In genomic region chr7:149827089-149827981, GRCh38 we compare ENCODE assay signal across 27 cellular contexts. TPM values are rescaled to one million over a fixed set of nuclear protein-coding genes. Genes with fewer than 3 reads are reported as not detected.
A peak's percentile ranks its signal among the peaks of the same experiment; 100 is the strongest.
DNase-seq lines count a peak whose midpoint lies in the region; ATAC-seq, FAIRE-seq and TF ChIP-seq lines count a peak whose summit lies in the region.
"Had no signal": no experiment of that assay in that cellular context is flagged by ENCODE, and none has a peak within 500 bp of the region (broad histone marks: within the 10 kb centered on the region; RNA-seq: fewer than 3 reads in every experiment).

No MANE protein-coding gene starts in this region.

- H2AFZ ChIP-seq in K562 (ENCODE audit: low read depth, low read length) (no peak overlapping the region), MM.1S (ENCODE audit: low read length) (no peak overlapping the region)
- H2AFZ ChIP-seq: parathyroid adenoma had no signal

- H3K9ac ChIP-seq in K562 (ENCODE audit: insufficient read depth in 1 of 2, low read depth in 2 of 2, low read length in 2 of 2) (peak overlapping the region in 1 of 2 experiments; percentile 83; a peak in 2 of 4 replicates), MM.1S (ENCODE audit: low read length) (no peak overlapping the region)
- H3K9ac ChIP-seq: parathyroid adenoma had no signal

- CTCF ChIA-PET in K562 (lab: Yijun Ruan, JAX; ENCODE audit: low intra/inter-chr PET ratio) = no interaction called here

- H3K27ac ChIP-seq in K562 (ENCODE audit: extremely low read depth, low read depth, low read length) (no peak overlapping the region), tibial nerve (no peak overlapping the region), MM.1S (ENCODE audit: low read length) (no peak overlapping the region)
- H3K27ac ChIP-seq: parathyroid adenoma, right lobe of liver, tibial artery had no signal

- ATAC-seq in K562 = peak; percentile 49
- ATAC-seq in stimulated activated effector memory CD8-positive, alpha-beta T cell treated with anti-CD3 and anti-CD28 coated beads, Interleukin-12 subunit alpha, Interleukin-12 subunit beta, amount 100 ng/mL, for 72 hours = peak; percentile 19
- ATAC-seq: left lobe of liver, right lobe of liver had no signal

- H3K36me3 Mint-ChIP-seq in stimulated activated effector memory CD8-positive, alpha-beta T cell treated with anti-CD3 and anti-CD28 coated beads, Interleukin-12 subunit alpha, Interleukin-12 subunit beta, amount 100 ng/mL, for 72 hours = no peaks in the 10 kb centered on the region
- H3K36me3 Mint-ChIP-seq: CD8-positive, alpha-beta memory T cell; natural killer cell treated with Interleukin-12 subunit alpha and Interleukin-12 subunit beta and Interleukin-15 and Interleukin-18, amount 100 ng/mL, for 72 hours had no signal

- H3K4me1 Mint-ChIP-seq in stimulated activated effector memory CD8-positive, alpha-beta T cell treated with anti-CD3 and anti-CD28 coated beads, Interleukin-12 subunit alpha, Interleukin-12 subunit beta, amount 100 ng/mL, for 72 hours = peaks cover 10% of the 10 kb centered on the region
- H3K4me1 Mint-ChIP-seq: CD8-positive, alpha-beta memory T cell had no signal

- peaks cover 35% of the 10 kb centered on the region for H4K20me1 ChIP-seq in K562 (replicated peaks; ENCODE audit: control insufficient read depth, insufficient read depth, low read length)
- H4K20me1 ChIP-seq in MM.1S (ENCODE audit: insufficient read depth, low read length) = no peaks in the 10 kb centered on the region; the same call in 1 of the 2 replicates

- H3K27me3 ChIP-seq in K562 (ENCODE audit: control insufficient read depth in 2 of 2, insufficient read depth in 2 of 2, low read length in 2 of 2) = peaks cover 16 to 53% of the 10 kb centered on the region in 2 experiments; a peak in 4 of 5 replicates
- no peaks in the 10 kb centered on the region for H3K27me3 ChIP-seq in tibial nerve
- H3K27me3 ChIP-seq in MM.1S (replicated peaks; ENCODE audit: insufficient read depth, low read length) = peaks cover 82% of the 10 kb centered on the region
- H3K27me3 ChIP-seq: right lobe of liver had no signal

- no peaks in the 10 kb centered on the region for H3K9me3 Mint-ChIP-seq in stimulated activated effector memory CD8-positive, alpha-beta T cell treated with anti-CD3 and anti-CD28 coated beads, Interleukin-12 subunit alpha, Interleukin-12 subunit beta, amount 100 ng/mL, for 72 hours
- H3K9me3 Mint-ChIP-seq: activated T-helper 2 cell treated with anti-CD3 and anti-CD28 coated beads, Interferon-gamma antibody, Interleukin-2, Interleukin-4, amounts not matched to agents 10 μg/mL and 5 μg/mL and 100 μg/mL, durations not matched to agents 14 hours and 24 hours and 36 hours; CD8-positive, alpha-beta memory T cell; natural killer cell treated with Interleukin-12 subunit alpha and Interleukin-12 subunit beta and Interleukin-15 and Interleukin-18, amount 100 ng/mL, for 72 hours; stimulated activated naive CD8-positive, alpha-beta T cell treated with anti-CD3 and anti-CD28 coated beads, Interleukin-15, Interleukin-2, amounts not matched to agents 100 ng/mL and 50 ng/mL, for 24 hours had no signal

- H3K9me3 ChIP-seq in K562 (replicated peaks; ENCODE audit: control insufficient read depth, insufficient read depth, low read depth, low read length) (no peaks in the 10 kb centered on the region), tibial nerve (no peaks in the 10 kb centered on the region), MM.1S (replicated peaks; ENCODE audit: insufficient read depth, low read length) (no peaks in the 10 kb centered on the region)
- H3K9me3 ChIP-seq: HAP-1, right lobe of liver, tibial artery had no signal

- peak; percentile 87 for FAIRE-seq in K562 (lab: Jason Lieb, UNC)

- POLR2A ChIA-PET in K562 (lab: Yijun Ruan, JAX) = interaction anchor here (1.0 to 1.3 kb wide), 4 partner anchors 11 to 58 kb away, joined by 3 to 5 read pairs (median 4); partner anchors contain the start of gene ZNF862

- H3K36me3 ChIP-seq in K562 (ENCODE audit: control insufficient read depth, insufficient read depth, low read length) = no peaks in the 10 kb centered on the region
- H3K36me3 ChIP-seq in tibial nerve = no peaks in the 10 kb centered on the region
- no peaks in the 10 kb centered on the region for H3K36me3 ChIP-seq in MM.1S (replicated peaks; ENCODE audit: insufficient read depth, low read length)
- H3K36me3 ChIP-seq: HAP-1, right lobe of liver, tibial artery had no signal

- peak overlapping the region; percentile 12; the same call in 1 of the 2 replicates for H3K4me2 ChIP-seq in K562 (ENCODE audit: insufficient read depth, low read length)
- no peak overlapping the region for H3K4me2 ChIP-seq in MM.1S (ENCODE audit: low read depth, low read length)

- H3K79me2 ChIP-seq in K562 (ENCODE audit: control insufficient read depth, insufficient read depth, low read length) (no peaks in the 10 kb centered on the region), MM.1S (ENCODE audit: low read length) (no peaks in the 10 kb centered on the region)
- H3K79me2 ChIP-seq: parathyroid adenoma had no signal

- H3K27ac Mint-ChIP-seq in stimulated activated effector memory CD8-positive, alpha-beta T cell treated with anti-CD3 and anti-CD28 coated beads, Interleukin-12 subunit alpha, Interleukin-12 subunit beta, amount 100 ng/mL, for 72 hours = no peak overlapping the region
- H3K27ac Mint-ChIP-seq: activated T-helper 2 cell treated with anti-CD3 and anti-CD28 coated beads, Interferon-gamma antibody, Interleukin-2, Interleukin-4, amounts not matched to agents 10 μg/mL and 5 μg/mL and 100 μg/mL, durations not matched to agents 14 hours and 24 hours and 36 hours; CD8-positive, alpha-beta memory T cell; natural killer cell treated with Interleukin-12 subunit alpha and Interleukin-12 subunit beta and Interleukin-15 and Interleukin-18, amount 100 ng/mL, for 72 hours; stimulated activated naive CD8-positive, alpha-beta T cell treated with anti-CD3 and anti-CD28 coated beads, Interleukin-15, Interleukin-2, amounts not matched to agents 100 ng/mL and 50 ng/mL, for 24 hours had no signal

- TF ChIP-seq RAD21 in K562 (CRISPR knock-in tag; conservative IDR thresholded peaks at IDR 0.05 in 1 of 2, IDR thresholded peaks at IDR 0.05 in 1 of 2) = no peak

- H3K9me2 ChIP-seq in MM.1S (replicated peaks; ENCODE audit: insufficient read depth, low read length) = no peaks in the 10 kb centered on the region

- TF ChIP-seq POLR2A in K562 (conservative IDR thresholded peaks at IDR 0.05) = no peak
- no peak for TF ChIP-seq POLR2A in tibial nerve (IDR thresholded peaks at IDR 0.05)

- intact Hi-C loops in K562 (cut with micrococcal nuclease) = no loop called here

- in situ Hi-C loops in GM13977 (cut with MboI; ENCODE audit: low pct_unique_long_range_greater_than_20kb, low sequenced_read_pairs, unreplicated experiment) (no loop called here), K562 (cut with MboI) (no loop called here)

- WGBS in K562 (ENCODE audit: insufficient coverage, low coverage, missing lambda C conversion rate) = 12% methylated on average over 23 of the region's 23 CpGs
- 75 to 77% methylated on average over 21 to 23 of the region's 23 CpGs for WGBS in tibial nerve, 2 donors

- TF ChIP-seq EP300 in K562 (IDR thresholded peaks at IDR 0.05; ENCODE audit: low read length) (no peak), tibial nerve (IDR thresholded peaks at IDR 0.05) (no peak)

- no TSS peak for BruUV-seq in K562 (replicated peaks; lab: Mats Ljungman, UMichigan)

- no peak overlapping the region for H3K4me3 Mint-ChIP-seq in stimulated activated effector memory CD8-positive, alpha-beta T cell treated with anti-CD3 and anti-CD28 coated beads, Interleukin-12 subunit alpha, Interleukin-12 subunit beta, amount 100 ng/mL, for 72 hours
- H3K4me3 Mint-ChIP-seq: natural killer cell treated with Interleukin-12 subunit alpha and Interleukin-12 subunit beta and Interleukin-15 and Interleukin-18, amount 100 ng/mL, for 72 hours; stimulated activated naive CD8-positive, alpha-beta T cell treated with anti-CD3 and anti-CD28 coated beads, Interleukin-15, Interleukin-2, amounts not matched to agents 100 ng/mL and 50 ng/mL, for 24 hours had no signal

- H3K4me1 ChIP-seq in K562 (replicated peaks in 1 of 2; ENCODE audit: control insufficient read depth in 2 of 2, insufficient read depth in 2 of 2, low read length in 2 of 2) (peaks cover 14 to 57% of the 10 kb centered on the region in 2 experiments), tibial nerve (no peaks in the 10 kb centered on the region), MM.1S (ENCODE audit: low read length) (no peaks in the 10 kb centered on the region)
- H3K4me1 ChIP-seq: HAP-1, parathyroid adenoma, right lobe of liver, tibial artery had no signal

- H3K4me3 ChIP-seq in K562 (no peak overlapping the region), tibial nerve (no peak overlapping the region), MM.1S (ENCODE audit: low read length) (no peak overlapping the region)
- H3K4me3 ChIP-seq: HAP-1, right lobe of liver, tibial artery had no signal

- no peaks in the 10 kb centered on the region for H3F3A ChIP-seq in MM.1S (ENCODE audit: insufficient read depth, low read length)

- TF ChIP-seq CTCF in GM13977 (IDR thresholded peaks at IDR 0.05; ENCODE audit: extremely low read depth, insufficient read depth, missing control alignments) (no peak), K562 (IDR thresholded peaks at IDR 0.05 in 2 of 3, conservative IDR thresholded peaks at IDR 0.05 in 1 of 3; ENCODE audit: insufficient read depth in 2 of 3, low read depth in 1 of 3, low read length in 3 of 3) (0 out of 6 replicates have a peak, but pooled peaks of 1 of the 3 experiments have one; percentile 7), tibial nerve (IDR thresholded peaks at IDR 0.05) (no peak), MM.1S (IDR thresholded peaks at IDR 0.05; ENCODE audit: low read length) (no peak)

- DNase-seq in NCI-H1436 (lab: John Stamatoyannopoulos, UW) = peak; percentile 42
- DNase-seq in NCI-H1436 treated with DMSO at 0.1 percent for 48 hours (lab: John Stamatoyannopoulos, UW) = no peak
- DNase-seq in GM13977 (ENCODE audit: low spot score) = peak; percentile 31
- DNase-seq in K562 (ENCODE audit: extremely low read depth in 1 of 4, low spot score in 3 of 4) = peak; percentile 73 to 79 (median 74)
- no peak for DNase-seq in stimulated activated effector memory CD8-positive, alpha-beta T cell treated with anti-CD3 and anti-CD28 coated beads, Interleukin-12 subunit alpha, Interleukin-12 subunit beta, amount 100 ng/mL, for 72 hours (ENCODE audit: low spot score in 2 of 2)
- no peak for DNase-seq in activated gamma-delta T cell treated with Interleukin-2 at 50 U/mL for 16 hours
- DNase-seq in tibial nerve (ENCODE audit: low spot score in 2 of 2) = no peak
- DNase-seq in MM.1S = no peak
- DNase-seq: activated CD4-positive, alpha-beta T cell treated with anti-CD3 and anti-CD28 coated beads, Interleukin-2, amount 50 U/mL, for 4 hours; activated CD4-positive, CD25-positive, alpha-beta regulatory T cell; activated CD8-positive, alpha-beta memory T cell treated with anti-CD3 and anti-CD28 coated beads, Interleukin-2, amount 50 U/mL, for 48 hours; CD8-positive, alpha-beta memory T cell; cerebellar nuclear complex; DND-41; effector CD8-positive, alpha-beta T cell; midbrain; MV-4-11; NCI-H187 treated with DMSO at 0.1 percent for 48 hours; SHP77 treated with DMSO at 0.1 percent for 48 hours had no signal

- H3K9me1 ChIP-seq in K562 (ENCODE audit: control insufficient read depth, insufficient read depth, low read length) = peaks cover 5% of the 10 kb centered on the region

RNA-seq across cellular contexts. Expression of gene ZNF862, which starts 10.8 kb away (rescaled TPM):
- total RNA-seq in K562 (2011; cell fraction: chromatin; rRNA removed; ENCODE audit: low replicate concordance) = 9.2 and 11.5 TPM in 2 replicates
- 5.3 and 7.7 TPM in 2 replicates for total RNA-seq in K562 (2011; cell fraction: nucleolus; rRNA removed)
- 6.3 and 11.7 TPM in 2 replicates for total RNA-seq in K562 (2011; cell fraction: nucleoplasm; rRNA removed)
- total RNA-seq in K562 (2014; rRNA removed) (1.8 and 3.1 TPM in 2 replicates), K562 (2014; rRNA removed; fragmentation: Illumina TruSeq; extraction: Trizol) (2.2 and 2.5 TPM in 2 replicates), K562 (2015; rRNA removed; fragmentation: Illumina TruSeq; extraction: Trizol) (3.4 and 3.9 TPM in 2 replicates), K562 (2021) (1.8 and 3.2 TPM in 2 replicates), tibial nerve (10 to 100 TPM; 17.2 to 42.0 (median 29.4) TPM)
- polyA plus RNA-seq in K562 (2011; rRNA removed) (3.6 and 9.5 TPM in 2 replicates), K562 (2014; fragmentation: Illumina TruSeq; extraction: Trizol) (1.8 TPM in 2 replicates), K562 (2014; fragmentation: Nextera tagmentation; extraction: Ambion mirVana) (1 to 10 TPM; 1.1 to 1.5 TPM), K562 (2014; rRNA removed) (2.4 and 2.6 TPM in 2 replicates)
- 1.7 and 5.3 TPM in 2 replicates for polyA plus RNA-seq in K562 (2011; cell fraction: cytosol; rRNA removed)
- polyA plus RNA-seq in K562 (2011; cell fraction: nucleus; rRNA removed) = 21.4 and 31.5 TPM in 2 replicates
- polyA plus RNA-seq in K562 (2012) = 1.7 and 8.3 TPM in 2 replicates
- polyA minus RNA-seq in K562 (2011; rRNA and poly(A)+ RNA removed) = 1.8 and 7.0 TPM in 2 replicates
- 2.5 and 2.8 TPM in 2 replicates for polyA minus RNA-seq in K562 (2011; cell fraction: cytosol; rRNA and poly(A)+ RNA removed)
- polyA minus RNA-seq in K562 (2011; cell fraction: nucleus; rRNA and poly(A)+ RNA removed) = 8.2 and 30.1 TPM in 2 replicates

RNA-seq across cellular contexts. Expression of gene ATP6V0E2, which starts 46.4 kb away (rescaled TPM):
- 4.1 and 8.3 TPM in 2 replicates for total RNA-seq in K562 (2011; cell fraction: chromatin; rRNA removed; ENCODE audit: low replicate concordance)
- total RNA-seq in K562 (2011; cell fraction: nucleolus; rRNA removed) = 11.3 and 12.5 TPM in 2 replicates
- total RNA-seq in K562 (2011; cell fraction: nucleoplasm; rRNA removed) = 10.7 and 14.9 TPM in 2 replicates
- total RNA-seq in K562 (2014; rRNA removed) (15.2 and 20.7 TPM in 2 replicates), K562 (2014; rRNA removed; fragmentation: Illumina TruSeq; extraction: Trizol) (4.0 and 4.7 TPM in 2 replicates), K562 (2015; rRNA removed; fragmentation: Illumina TruSeq; extraction: Trizol) (11.8 and 13.3 TPM in 2 replicates), K562 (2021) (17.8 and 18.5 TPM in 2 replicates), tibial nerve (10 to 100 TPM; 28.7 to 49.5 (median 38.1) TPM)
- polyA plus RNA-seq in K562 (2011; rRNA removed) (7.1 and 16.0 TPM in 2 replicates), K562 (2014; fragmentation: Illumina TruSeq; extraction: Trizol) (12.8 and 17.0 TPM in 2 replicates), K562 (2014; fragmentation: Nextera tagmentation; extraction: Ambion mirVana) (under 1 TPM; 0.55 to 0.63 TPM), K562 (2014; rRNA removed) (10.9 and 14.4 TPM in 2 replicates)
- 33.4 and 58.2 TPM in 2 replicates for polyA plus RNA-seq in K562 (2011; cell fraction: cytosol; rRNA removed)
- 12.9 and 16.7 TPM in 2 replicates for polyA plus RNA-seq in K562 (2011; cell fraction: nucleus; rRNA removed)
- 19.5 and 22.0 TPM in 2 replicates for polyA plus RNA-seq in K562 (2012)
- polyA minus RNA-seq in K562 (2011; rRNA and poly(A)+ RNA removed) = 4.0 and 5.8 TPM in 2 replicates
- polyA minus RNA-seq in K562 (2011; cell fraction: cytosol; rRNA and poly(A)+ RNA removed) = 11.0 and 19.7 TPM in 2 replicates
- polyA minus RNA-seq in K562 (2011; cell fraction: nucleus; rRNA and poly(A)+ RNA removed) = 2.6 and 8.4 TPM in 2 replicates

RNA-seq across cellular contexts. Expression of gene ZNF467, which starts 53.9 kb away (rescaled TPM):
- total RNA-seq in K562 (2011; cell fraction: chromatin; rRNA removed; ENCODE audit: low replicate concordance) = 3.6 and 10.3 TPM in 2 replicates
- 7.6 and 11.7 TPM in 2 replicates for total RNA-seq in K562 (2011; cell fraction: nucleolus; rRNA removed)
- total RNA-seq in K562 (2011; cell fraction: nucleoplasm; rRNA removed) = 5.1 and 5.6 TPM in 2 replicates
- 2.8 and 4.6 TPM in 2 replicates for total RNA-seq in K562 (2014; rRNA removed)
- 0.80 and 1.3 TPM in 2 replicates for total RNA-seq in K562 (2014; rRNA removed; fragmentation: Illumina TruSeq; extraction: Trizol)
- total RNA-seq in K562 (2015; rRNA removed; fragmentation: Illumina TruSeq; extraction: Trizol) = 1.6 and 2.0 TPM in 2 replicates
- 14.2 and 16.2 TPM in 2 replicates for total RNA-seq in K562 (2021)
- 2.4 and 3.9 TPM in 2 replicates for polyA plus RNA-seq in K562 (2011; rRNA removed)
- polyA plus RNA-seq in K562 (2011; cell fraction: cytosol; rRNA removed) = 3.2 and 8.5 TPM in 2 replicates
- polyA plus RNA-seq in K562 (2011; cell fraction: nucleus; rRNA removed) = 17.0 and 31.8 TPM in 2 replicates
- 15.3 and 17.0 TPM in 2 replicates for polyA plus RNA-seq in K562 (2012)
- polyA plus RNA-seq in K562 (2014; fragmentation: Illumina TruSeq; extraction: Trizol) = 1.7 and 3.2 TPM in 2 replicates
- under 1 TPM; 0.32 to 0.42 TPM for polyA plus RNA-seq in K562 (2014; fragmentation: Nextera tagmentation; extraction: Ambion mirVana)
- 6.6 and 8.3 TPM in 2 replicates for polyA plus RNA-seq in K562 (2014; rRNA removed)
- 0.60 and 1.1 TPM in 2 replicates for polyA minus RNA-seq in K562 (2011; rRNA and poly(A)+ RNA removed)
- 7.6 and 15.2 TPM in 2 replicates for polyA minus RNA-seq in K562 (2011; cell fraction: cytosol; rRNA and poly(A)+ RNA removed)
- 3.4 and 4.0 TPM in 2 replicates for polyA minus RNA-seq in K562 (2011; cell fraction: nucleus; rRNA and poly(A)+ RNA removed)
- 10 to 100 TPM in 1 of 4 donors, 1 to 10 TPM in 3; 3.3 to 15.9 (median 5.5) TPM for total RNA-seq in tibial nerve
- total RNA-seq: activated T-helper 2 cell treated with anti-CD3 and anti-CD28 coated beads, Interferon-gamma antibody, Interleukin-2, Interleukin-4, amounts not matched to agents 10 μg/mL and 5 μg/mL and 100 μg/mL, durations not matched to agents 14 hours and 24 hours and 36 hours had no signal

Comparison
In these comparisons a context has a peak if more than half of its experiments do, and no peak if none do; other contexts are left out.
1. DNase-seq: peak in NCI-H1436 (single experiment), GM13977 (single experiment) and K562 (4 of 4); none in NCI-H1436 treated with DMSO at 0.1 percent for 48 hours (single experiment), stimulated activated effector memory CD8-positive, alpha-beta T cell treated with anti-CD3 and anti-CD28 coated beads, Interleukin-12 subunit alpha, Interleukin-12 subunit beta, amount 100 ng/mL, for 72 hours (0 of 2), activated gamma-delta T cell treated with Interleukin-2 at 50 U/mL for 16 hours (single experiment), tibial nerve (0 of 2) and MM.1S (single experiment).